Comparison of ENCODE assay signal across 10 cellular contexts in the genomic region with DNA sequence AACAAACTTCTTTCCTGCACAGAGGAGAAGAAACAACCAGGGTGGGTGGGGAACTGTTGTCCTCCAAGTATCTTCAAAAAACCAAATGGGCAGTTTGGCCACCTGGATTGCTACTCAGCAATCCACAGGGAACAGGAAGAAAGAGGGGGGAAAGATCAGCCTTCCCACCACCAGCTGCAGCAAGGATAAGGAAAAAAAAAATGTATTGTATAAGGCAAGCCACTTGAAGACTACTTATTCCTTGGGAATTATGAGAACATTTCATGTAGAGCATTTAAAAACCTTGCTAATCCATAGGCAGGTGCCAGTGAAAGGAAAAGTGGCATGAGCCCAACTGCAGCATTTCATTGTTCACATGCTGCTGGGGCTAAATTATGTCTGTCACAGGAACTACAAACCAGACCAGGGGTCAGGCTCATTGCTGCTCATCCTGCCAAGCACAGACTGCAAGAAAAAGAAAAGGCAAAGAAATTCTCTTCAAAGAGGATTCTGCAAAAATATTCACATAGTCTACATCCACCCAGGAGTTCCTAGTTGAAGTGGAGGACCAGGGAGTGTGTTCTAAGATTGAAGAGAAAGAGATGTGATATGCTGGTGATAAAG. TPM values are rescaled to one million over a fixed set of nuclear protein-coding genes. Genes with fewer than 3 reads are reported as not detected.
A peak's percentile ranks its signal among the peaks of the same experiment; 100 is the strongest.
DNase-seq lines count a peak whose midpoint lies in the region; ATAC-seq, FAIRE-seq and TF ChIP-seq lines count a peak whose summit lies in the region.
"Had no signal": no experiment of that assay in that cellular context is flagged by ENCODE, and none has a peak within 500 bp of the region (broad histone marks: within the 10 kb centered on the region; RNA-seq: fewer than 3 reads in every experiment).

No MANE protein-coding gene starts in this region.

- intact Hi-C loops in vagina (cut with DNase I), result loop anchor here (2.0 kb wide), 1 partner anchor 87 kb away; the partner anchor contains the start of gene PCF11

- no peak for TF ChIP-seq POLR2A in vagina (IDR thresholded peaks at IDR 0.05)

- no peak for ATAC-seq in stimulated activated naive CD8-positive, alpha-beta T cell treated with anti-CD3 and anti-CD28 coated beads, Interleukin-15, Interleukin-2, amounts not matched to agents 100 U/mL and 50 U/mL, for 24 hours
- ATAC-seq in GM18873 (IDR thresholded peaks at IDR 0.05; ENCODE audit: low FRiP score, unreplicated experiment), result no peak
- ATAC-seq: body of pancreas had no signal

- no peak for DNase-seq in stimulated activated naive CD8-positive, alpha-beta T cell treated with anti-CD3 and anti-CD28 coated beads, Interleukin-15, Interleukin-2, amounts not matched to agents 100 U/mL and 50 U/mL, for 24 hours
- peak; percentile 19 for DNase-seq in SHP77 treated with DMSO at 0.1 percent for 48 hours (lab: John Stamatoyannopoulos, UW)
- DNase-seq in keratinocyte (ENCODE audit: low read depth, low spot score), result no peak
- no peak for DNase-seq in vagina (ENCODE audit: extremely low spot score in 2 of 2)
- DNase-seq in stimulated activated CD4-positive, alpha-beta T cell treated with anti-CD3 and anti-CD28 coated beads, Interleukin-15, amount 100 ng/mL, for 24 hours, result no peak
- DNase-seq in SIG-M5 treated with dmso at 0.1 percent for 504 hours (lab: John Stamatoyannopoulos, UW; ENCODE audit: unreplicated experiment), result no peak

- no peaks in the 10 kb centered on the region for H3K27me3 ChIP-seq in keratinocyte (ENCODE audit: control insufficient read depth, extremely low read depth, insufficient read depth, low read length)
- no peaks in the 10 kb centered on the region for H3K27me3 ChIP-seq in vagina
- H3K27me3 ChIP-seq: body of pancreas had no signal

- H3K36me3 Mint-ChIP-seq in stimulated activated naive CD8-positive, alpha-beta T cell treated with anti-CD3 and anti-CD28 coated beads, Interleukin-15, Interleukin-2, amounts not matched to agents 100 ng/mL and 50 ng/mL, for 24 hours (ENCODE audit: low read depth), result peaks cover 20% of the 10 kb centered on the region

- dilution Hi-C loops in keratinocyte (cut with MboI; ENCODE audit: extremely low pct_ligation_motif_present, low sequenced_read_pairs), result no loop called here

- no peak overlapping the region for H2AFZ ChIP-seq in keratinocyte (ENCODE audit: control insufficient read depth, low read length)

- H4K20me1 ChIP-seq in keratinocyte (ENCODE audit: control insufficient read depth, extremely low read depth, insufficient read depth, low read length), result no peaks in the 10 kb centered on the region

- no peak overlapping the region for H3K27ac ChIP-seq in keratinocyte (ENCODE audit: control insufficient read depth, insufficient read depth, low read length)
- peak overlapping the region; percentile 93 for H3K27ac ChIP-seq in vagina
- H3K27ac ChIP-seq: RWPE1 had no signal

- H3K4me3 ChIP-seq in keratinocyte (ENCODE audit: control insufficient read depth in 2 of 3, extremely low read depth in 1 of 3, insufficient read depth in 2 of 3, low read depth in 1 of 3, low read length in 3 of 3) (peak overlapping the region in 1 of 3 experiments; percentile 20), vagina (peak overlapping the region; percentile 86 to 88)
- H3K4me3 ChIP-seq: body of pancreas had no signal

- H3K4me3 Mint-ChIP-seq in stimulated activated naive CD8-positive, alpha-beta T cell treated with anti-CD3 and anti-CD28 coated beads, Interleukin-15, Interleukin-2, amounts not matched to agents 100 ng/mL and 50 ng/mL, for 24 hours, result no peak overlapping the region

- TF ChIP-seq CTCF in keratinocyte (optimal IDR thresholded peaks at IDR 0.05 in 1 of 3, IDR thresholded peaks at IDR 0.05 in 1 of 3, conservative IDR thresholded peaks at IDR 0.05 in 1 of 3; ENCODE audit: extremely low read depth in 1 of 3, insufficient read depth in 2 of 3, low read length in 3 of 3) (no peak), vagina (IDR thresholded peaks at IDR 0.05) (no peak)

- H3K27me3 Mint-ChIP-seq in stimulated activated naive CD8-positive, alpha-beta T cell treated with anti-CD3 and anti-CD28 coated beads, Interleukin-15, Interleukin-2, amounts not matched to agents 100 ng/mL and 50 ng/mL, for 24 hours, result no peaks in the 10 kb centered on the region

- peaks cover 0 to 4% of the 10 kb centered on the region in 2 experiments for H3K36me3 ChIP-seq in keratinocyte (ENCODE audit: control insufficient read depth in 2 of 2, extremely low read depth in 1 of 2, insufficient read depth in 2 of 2, low read length in 2 of 2)
- H3K36me3 ChIP-seq in vagina, result no peaks in the 10 kb centered on the region

- H3K4me2 ChIP-seq in keratinocyte (ENCODE audit: control insufficient read depth, extremely low read depth, insufficient read depth, low read depth, low read length), result peak overlapping the region; percentile 95

- peaks cover 49% of the 10 kb centered on the region for H3K79me2 ChIP-seq in keratinocyte (ENCODE audit: control insufficient read depth, insufficient read depth, low read length)

- H3K27ac Mint-ChIP-seq in stimulated activated naive CD8-positive, alpha-beta T cell treated with anti-CD3 and anti-CD28 coated beads, Interleukin-15, Interleukin-2, amounts not matched to agents 100 ng/mL and 50 ng/mL, for 24 hours, result peak overlapping the region; percentile 57

- H3K4me1 Mint-ChIP-seq in stimulated activated naive CD8-positive, alpha-beta T cell treated with anti-CD3 and anti-CD28 coated beads, Interleukin-15, Interleukin-2, amounts not matched to agents 100 ng/mL and 50 ng/mL, for 24 hours (ENCODE audit: low read depth), result peaks cover 45% of the 10 kb centered on the region

- H3K9ac ChIP-seq in keratinocyte (ENCODE audit: control insufficient read depth, extremely low read depth, insufficient read depth, low read length), result no peak overlapping the region

- H3K9me3 Mint-ChIP-seq in stimulated activated naive CD8-positive, alpha-beta T cell treated with anti-CD3 and anti-CD28 coated beads, Interleukin-15, Interleukin-2, amounts not matched to agents 100 ng/mL and 50 ng/mL, for 24 hours, result no peaks in the 10 kb centered on the region

- H3K9me1 ChIP-seq in keratinocyte (ENCODE audit: control insufficient read depth, extremely low read depth, insufficient read depth, low read length), result no peaks in the 10 kb centered on the region

- H3K4me1 ChIP-seq in keratinocyte (ENCODE audit: control insufficient read depth, extremely low read depth, insufficient read depth, low read length), result peaks cover 22% of the 10 kb centered on the region
- H3K4me1 ChIP-seq in vagina, result peaks cover 42% of the 10 kb centered on the region

- FAIRE-seq in keratinocyte (lab: Jason Lieb, UNC), result no peak

- no peaks in the 10 kb centered on the region for H3K9me3 ChIP-seq in keratinocyte (ENCODE audit: control insufficient read depth, low read depth, low read length)
- no peaks in the 10 kb centered on the region for H3K9me3 ChIP-seq in vagina
- H3K9me3 ChIP-seq: body of pancreas had no signal

RNA-seq across cellular contexts. Expression of gene RAB30, which starts 2.2 kb away (rescaled TPM):
- polyA plus RNA-seq in keratinocyte, result 6.7 to 10.9 TPM (median 9.3 TPM) in 3 replicates
- polyA plus RNA-seq in keratinocyte (2011; ENCODE audit: low read depth), result 2.9 TPM
- 6.9 and 8.8 TPM in 2 replicates for polyA plus RNA-seq in keratinocyte (2011; cell fraction: cytosol; rRNA removed)
- 11.7 and 14.4 TPM in 2 replicates for polyA plus RNA-seq in keratinocyte (2011; cell fraction: nucleus; rRNA removed)
- 5.5 and 7.2 TPM in 2 replicates for polyA plus RNA-seq in keratinocyte (2012; ENCODE audit: low replicate concordance)
- 12.3 to 15.1 TPM (median 13.2 TPM) in 3 replicates for polyA minus RNA-seq in keratinocyte
- polyA minus RNA-seq in keratinocyte (2011; cell fraction: cytosol; rRNA and poly(A)+ RNA removed), result 7.9 TPM
- polyA minus RNA-seq in keratinocyte (2011; cell fraction: nucleus; rRNA and poly(A)+ RNA removed), result 9.5 and 28.9 TPM in 2 replicates
- 10.8 TPM for total RNA-seq in vagina
